Comparison of ENCODE assay signal across 8 cellular contexts in genomic region chr21:22575165-22575584, GRCh38.
DNase-seq lines count a peak whose midpoint lies in the region; ATAC-seq and TF ChIP-seq lines count a peak whose summit lies in the region.

No MANE protein-coding gene starts in this region.

- H4K5ac ChIP-seq in mesendoderm (ENCODE audit: low read length): no peak overlapping the region

- peak; percentile 52 for TF ChIP-seq CTCF in NB4 (IDR thresholded peaks at IDR 0.05; ENCODE audit: low read depth, low read length)

- no peaks in the 10 kb centered on the region for H3K4me1 ChIP-seq in mesendoderm (ENCODE audit: control insufficient read depth, low read depth, low read length)

- H3K23ac ChIP-seq in mesendoderm (ENCODE audit: low read length): no peak overlapping the region

- in situ Hi-C loops in SK-MEL-5 (cut with HindIII; ENCODE audit: low pct_unique_long_range_greater_than_20kb, low sequenced_read_pairs): no loop called here

- H3K4me2 ChIP-seq in mesendoderm (ENCODE audit: low read length): peak overlapping the region; percentile 24

- H3K56ac ChIP-seq in mesendoderm (ENCODE audit: low read length): peak overlapping the region; percentile 62

- no peaks in the 10 kb centered on the region for H3K79me1 ChIP-seq in mesendoderm (ENCODE audit: low read length)

- H3K4me3 ChIP-seq in NB4 (ENCODE audit: low read depth, low read length) (no peak overlapping the region), mesendoderm (ENCODE audit: low read length) (no peak overlapping the region)

- H3K18ac ChIP-seq in mesendoderm (ENCODE audit: low read length): no peak overlapping the region

- H3K79me2 ChIP-seq in mesendoderm (ENCODE audit: control insufficient read depth, insufficient read depth, low read length): no peaks in the 10 kb centered on the region

- H2BK15ac ChIP-seq in mesendoderm (replicated peaks; ENCODE audit: low read depth): no peak overlapping the region

- no peak overlapping the region for H3K4ac ChIP-seq in mesendoderm (ENCODE audit: low read depth, low read length)

- DNase-seq in ELF-1 (ENCODE audit: low read depth, low spot score): peak; percentile 29
- peak; percentile 50 for DNase-seq in NB4 (ENCODE audit: low read depth)
- peak; percentile 60 for DNase-seq in SK-MEL-5 (ENCODE audit: low read depth, low spot score)
- DNase-seq in mesendoderm: peak; percentile 92
- no peak for DNase-seq in cerebellar nuclear complex (lab: John Stamatoyannopoulos, UW)

- no peaks in the 10 kb centered on the region for H3K36me3 ChIP-seq in mesendoderm (ENCODE audit: control insufficient read depth, insufficient read depth, low read length)

- WGBS in mesendoderm (ENCODE audit: extremely low coverage, insufficient coverage, low lambda C conversion rate): no CpG with 5 or more reads among the region's 5 CpGs

- H2BK5ac ChIP-seq in mesendoderm (ENCODE audit: low read length): no peak overlapping the region

- no peak overlapping the region for H4K8ac ChIP-seq in mesendoderm (ENCODE audit: low read depth, low read length)

- H3K9ac ChIP-seq in mesendoderm (ENCODE audit: low read length): no peak overlapping the region

- TF ChIP-seq POLR2A in NB4 (IDR thresholded peaks at IDR 0.05; ENCODE audit: extremely low read depth, insufficient read length): no peak

- H2AK5ac ChIP-seq in mesendoderm (ENCODE audit: low read length): no peak overlapping the region

- H3K27ac ChIP-seq in mesendoderm (ENCODE audit: low read depth, low read length): no peak overlapping the region

- no peak for ATAC-seq in GM18519 (IDR thresholded peaks at IDR 0.05; ENCODE audit: low FRiP score, unreplicated experiment)
- ATAC-seq in HG03342 (IDR thresholded peaks at IDR 0.05; ENCODE audit: unreplicated experiment): no peak
- no peak for ATAC-seq in HG02973 (IDR thresholded peaks at IDR 0.05; ENCODE audit: unreplicated experiment)

- no peak overlapping the region for H2BK120ac ChIP-seq in mesendoderm (ENCODE audit: low read depth, low read length)

- no peaks in the 10 kb centered on the region for H3K27me3 ChIP-seq in mesendoderm (ENCODE audit: insufficient read depth, low read length, poor library complexity)

Comparison
In these comparisons a context has a peak if more than half of its experiments do, and no peak if none do; other contexts are left out.
1. DNase-seq: peak in ELF-1 (single experiment), NB4 (single experiment), SK-MEL-5 (single experiment) and mesendoderm (single experiment); none in cerebellar nuclear complex (0 of 2).